7 cellular contexts compared by ENCODE assay signal in the genomic region with DNA sequence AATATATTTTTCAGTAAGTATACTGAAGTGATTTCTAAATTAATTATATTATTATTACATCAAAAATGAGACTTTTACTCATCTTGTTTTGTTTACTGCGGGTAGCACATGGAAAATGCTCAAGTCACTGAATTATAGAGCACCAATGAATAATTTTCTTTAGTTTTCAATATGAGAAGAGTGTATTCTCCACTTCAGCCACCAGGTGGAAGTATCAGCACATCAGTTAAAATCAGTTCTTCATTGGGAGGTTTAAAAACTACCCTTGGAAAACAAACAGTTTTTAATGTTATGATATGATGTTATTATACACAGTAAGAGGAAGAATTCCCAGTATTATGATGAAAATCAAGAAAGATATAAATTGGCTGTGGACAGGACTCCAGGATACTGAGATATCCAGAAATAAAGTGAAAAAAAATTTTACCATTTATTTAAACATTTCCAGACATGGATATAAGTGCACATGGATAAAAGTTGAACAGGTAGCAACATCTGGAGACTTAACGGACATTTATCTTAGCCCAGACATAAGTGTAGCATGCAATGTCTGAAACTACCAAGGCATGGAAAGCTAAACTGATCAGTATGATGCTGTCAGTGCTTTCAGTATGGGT.
A peak's percentile ranks its signal among the peaks of the same experiment; 100 is the strongest.
DNase-seq lines count a peak whose midpoint lies in the region; ATAC-seq and TF ChIP-seq lines count a peak whose summit lies in the region.

No MANE protein-coding gene starts in this region.

- in situ Hi-C loops in G401 (cut with HindIII; ENCODE audit: low sequenced_read_pairs), result no loop called here

- no peaks in the 10 kb centered on the region for H3K27me3 Mint-ChIP-seq in mesothelial cell of epicardium (ENCODE audit: low read depth)

- DNase-seq in G401 (ENCODE audit: low spot score) (peak; percentile 48), NCI-H526 treated with DMSO at 0.1 percent for 48 hours (lab: John Stamatoyannopoulos, UW) (peak; percentile 32), cerebellum (ENCODE audit: low spot score) (peak; percentile 30), mesothelial cell of epicardium (ENCODE audit: low spot score in 2 of 2, unreplicated experiment in 2 of 2) (no peak), posterior vena cava (ENCODE audit: low spot score) (no peak)
- no peak for DNase-seq in stimulated activated CD4-positive, alpha-beta T cell treated with anti-CD3 and anti-CD28 coated beads, Interleukin-4, amount 100 ng/mL, for 24 hours

- ATAC-seq in HG02885 (IDR thresholded peaks at IDR 0.05; ENCODE audit: poor library complexity, unreplicated experiment), result peak; percentile 64

- intact Hi-C loops in posterior vena cava (cut with DNase I), result loop anchor here in 1 of 2 donors (10.0 kb wide), 1 partner anchor 1908 kb away; no protein-coding TSS in a partner anchor

- H3K4me1 Mint-ChIP-seq in mesothelial cell of epicardium, result peaks cover 2% of the 10 kb centered on the region

- H3K9me3 Mint-ChIP-seq in mesothelial cell of epicardium, result peaks cover 4% of the 10 kb centered on the region

- peak; percentile 98 for TF ChIP-seq CTCF in mesothelial cell of epicardium (IDR thresholded peaks at IDR 0.05; ENCODE audit: unreplicated experiment)

- no peaks in the 10 kb centered on the region for H3K36me3 Mint-ChIP-seq in mesothelial cell of epicardium

- H3K4me3 Mint-ChIP-seq in mesothelial cell of epicardium, result no peak overlapping the region

- H3K27ac Mint-ChIP-seq in mesothelial cell of epicardium, result no peak overlapping the region

Comparison
In these comparisons a context has a peak if more than half of its experiments do, and no peak if none do; other contexts are left out.
1. DNase-seq: peak in G401 (single experiment), NCI-H526 treated with DMSO at 0.1 percent for 48 hours (single experiment) and cerebellum (single experiment); none in mesothelial cell of epicardium (0 of 2), posterior vena cava (single experiment) and stimulated activated CD4-positive, alpha-beta T cell treated with anti-CD3 and anti-CD28 coated beads, Interleukin-4, amount 100 ng/mL, for 24 hours (single experiment).